In the genomic region with DNA sequence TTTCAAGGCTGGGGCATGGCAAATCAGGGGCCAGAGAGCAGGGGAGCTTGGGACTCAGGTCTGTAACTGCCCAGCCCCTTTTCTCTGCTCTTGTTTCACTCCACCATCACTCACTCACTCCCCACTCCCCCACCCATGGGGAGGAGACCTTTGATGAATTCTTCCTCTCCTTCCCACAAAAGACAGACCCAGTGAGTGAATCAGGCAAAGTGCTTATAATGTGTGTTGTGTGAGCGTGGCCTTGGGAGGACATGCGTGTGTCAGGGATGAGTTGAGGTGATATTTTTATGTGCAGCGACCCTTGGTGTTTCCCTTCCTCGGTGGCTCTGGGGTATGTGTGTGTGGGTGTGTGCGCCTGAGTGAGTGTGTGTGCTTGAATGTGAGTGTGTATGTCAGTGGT, we compare ENCODE assay signal across 9 cellular contexts. TPM values are rescaled to one million over a fixed set of nuclear protein-coding genes. Genes with fewer than 3 reads are reported as not detected.
DNase-seq lines count a peak whose midpoint lies in the region; ATAC-seq and TF ChIP-seq lines count a peak whose summit lies in the region.
"Had no signal": no experiment of that assay in that cellular context is flagged by ENCODE, and none has a peak within 500 bp of the region (broad histone marks: within the 10 kb centered on the region; RNA-seq: fewer than 3 reads in every experiment).

No MANE protein-coding gene starts in this region.

- peaks cover 0 to 2% (median 0%) of the 10 kb centered on the region in 3 donors for H3K27me3 Mint-ChIP-seq in CD14-positive monocyte (ENCODE audit: low read depth in 3 of 3)
- H3K27me3 Mint-ChIP-seq in activated naive CD8-positive, alpha-beta T cell treated with anti-CD3 and anti-CD28 coated beads for 36 hours, result no peaks in the 10 kb centered on the region

- no peak for TF ChIP-seq CTCF in CD14-positive monocyte (IDR thresholded peaks at IDR 0.05)
- TF ChIP-seq CTCF in mucosa of descending colon (IDR thresholded peaks at IDR 0.05), result no peak

- no peaks in the 10 kb centered on the region for H3K27me3 ChIP-seq in HUES48 (ENCODE audit: control insufficient read depth, insufficient read depth, low read length)
- H3K27me3 ChIP-seq: transverse colon had no signal

- H3K4me3 Mint-ChIP-seq in CD14-positive monocyte, result no peak overlapping the region
- H3K4me3 Mint-ChIP-seq in activated naive CD8-positive, alpha-beta T cell treated with anti-CD3 and anti-CD28 coated beads for 36 hours, result peak overlapping the region; percentile 18

- H3K9me3 Mint-ChIP-seq in CD14-positive monocyte, result no peaks in the 10 kb centered on the region
- no peaks in the 10 kb centered on the region for H3K9me3 Mint-ChIP-seq in activated naive CD8-positive, alpha-beta T cell treated with anti-CD3 and anti-CD28 coated beads for 36 hours

- no peak for DNase-seq in CD14-positive monocyte (ENCODE audit: low spot score)
- DNase-seq in activated naive CD8-positive, alpha-beta T cell treated with anti-CD3 and anti-CD28 coated beads for 36 hours, result no peak
- DNase-seq in myocyte (ENCODE audit: low read depth), result peak; percentile 12
- no peak for DNase-seq in stimulated activated CD4-positive, alpha-beta T cell treated with anti-CD3 and anti-CD28 coated beads, Interleukin-4, amount 100 ng/mL, for 1 hour
- no peak for DNase-seq in mucosa of descending colon
- DNase-seq: transverse colon had no signal

- H3K4me3 ChIP-seq in HUES48 (ENCODE audit: low read depth, low read length) (peak overlapping the region; percentile 80), mucosa of descending colon (no peak overlapping the region)

- H3K27ac ChIP-seq in HUES48 (ENCODE audit: low read depth, low read length), result peak overlapping the region; percentile 5

- H3K9me3 ChIP-seq in HUES48 (ENCODE audit: control insufficient read depth, insufficient read depth, low read length) (no peaks in the 10 kb centered on the region), mucosa of descending colon (no peaks in the 10 kb centered on the region)
- H3K9me3 ChIP-seq: transverse colon had no signal

- H3K9ac ChIP-seq in HUES48 (ENCODE audit: low read depth, low read length), result no peak overlapping the region

- peak overlapping the region; percentile 33 to 92 (median 72) for H3K27ac Mint-ChIP-seq in CD14-positive monocyte
- peak overlapping the region; percentile 87 for H3K27ac Mint-ChIP-seq in activated naive CD8-positive, alpha-beta T cell treated with anti-CD3 and anti-CD28 coated beads for 36 hours

- H3K4me1 Mint-ChIP-seq in CD14-positive monocyte, result peaks cover 32% of the 10 kb centered on the region
- peaks cover 38% of the 10 kb centered on the region for H3K4me1 Mint-ChIP-seq in activated naive CD8-positive, alpha-beta T cell treated with anti-CD3 and anti-CD28 coated beads for 36 hours

- intact Hi-C loops in CD14-positive monocyte (cut with micrococcal nuclease), result no loop called here
- intact Hi-C loops in mucosa of descending colon (cut with DNase I, micrococcal nuclease), result no loop called here

- H3K4me1 ChIP-seq in HUES48 (ENCODE audit: control insufficient read depth, insufficient read depth, low read length) (peaks cover 9% of the 10 kb centered on the region; the same call in 1 of the 2 replicates), mucosa of descending colon (ENCODE audit: low read depth) (peaks cover 9% of the 10 kb centered on the region)

- no peak for ATAC-seq in HG02938 (IDR thresholded peaks at IDR 0.05; ENCODE audit: unreplicated experiment)
- no peak for ATAC-seq in HG03095 (IDR thresholded peaks at IDR 0.05; ENCODE audit: unreplicated experiment)
- no peak for ATAC-seq in mucosa of descending colon

- H3K36me3 ChIP-seq in HUES48 (ENCODE audit: control insufficient read depth, insufficient read depth, low read length) (peaks cover 34% of the 10 kb centered on the region), mucosa of descending colon (ENCODE audit: low read depth) (no peaks in the 10 kb centered on the region)

- peaks cover 48 to 60% of the 10 kb centered on the region in 2 donors for H3K36me3 Mint-ChIP-seq in CD14-positive monocyte
- H3K36me3 Mint-ChIP-seq in activated naive CD8-positive, alpha-beta T cell treated with anti-CD3 and anti-CD28 coated beads for 36 hours, result peaks cover 8% of the 10 kb centered on the region

RNA-seq across cellular contexts. Expression of gene CUL9, which starts 1.0 kb away (rescaled TPM):
- 1 to 10 TPM; 2.9 to 3.8 TPM for polyA plus RNA-seq in CD14-positive monocyte
- total RNA-seq in activated naive CD8-positive, alpha-beta T cell treated with anti-CD3 and anti-CD28 coated beads for 36 hours, result 10 to 100 TPM; 31.3 to 31.5 TPM
- total RNA-seq in myocyte (14.5 and 20.7 TPM in 2 replicates), mucosa of descending colon (10 to 100 TPM; 35.9 to 46.9 (median 44.3) TPM)
- polyA plus RNA-seq in myocyte (2012), result 20.6 TPM

RNA-seq across cellular contexts. Expression of gene SRF, which starts 9.9 kb away (rescaled TPM):
- 1 to 10 TPM; 3.6 to 3.8 TPM for polyA plus RNA-seq in CD14-positive monocyte
- 10 to 100 TPM; 49.1 to 49.9 TPM for total RNA-seq in activated naive CD8-positive, alpha-beta T cell treated with anti-CD3 and anti-CD28 coated beads for 36 hours
- 66.1 and 69.9 TPM in 2 replicates for total RNA-seq in myocyte
- polyA plus RNA-seq in myocyte (2012), result 38.2 TPM
- total RNA-seq in mucosa of descending colon, result 10 to 100 TPM; 19.5 to 87.1 (median 26.3) TPM

RNA-seq across cellular contexts. Expression of gene DNPH1, which starts 48.3 kb away (rescaled TPM):
- 10 to 100 TPM; 42.7 to 55.4 TPM for polyA plus RNA-seq in CD14-positive monocyte
- total RNA-seq in activated naive CD8-positive, alpha-beta T cell treated with anti-CD3 and anti-CD28 coated beads for 36 hours, result 10 to 100 TPM; 55.8 to 56.1 TPM
- 63.6 and 109 TPM in 2 replicates for total RNA-seq in myocyte
- 61.1 TPM for polyA plus RNA-seq in myocyte (2012)
- total RNA-seq in mucosa of descending colon, result 10 to 100 TPM; 42.7 to 69.0 (median 45.7) TPM
